Comparison of ENCODE assay signal across 19 cellular contexts in the genomic region with DNA sequence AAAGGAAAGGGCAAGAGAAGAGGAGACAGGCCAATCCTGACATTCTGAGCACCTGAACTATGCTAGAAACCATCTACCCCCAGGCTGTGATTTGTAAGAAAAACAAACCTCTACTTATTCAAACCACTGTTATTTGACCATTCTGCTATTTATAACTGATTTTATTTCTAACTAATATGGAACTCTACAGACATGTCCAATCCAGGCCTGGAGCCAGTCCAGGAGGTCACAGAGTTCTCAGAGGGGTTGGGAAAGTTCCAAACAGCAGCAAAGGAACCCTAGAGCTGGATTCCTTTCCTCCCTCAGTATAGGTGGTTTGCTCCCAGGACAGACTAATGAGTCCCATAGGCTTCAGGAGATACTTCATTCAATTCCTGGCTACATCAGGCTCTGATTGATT. TPM values are rescaled to one million over a fixed set of nuclear protein-coding genes. Genes with fewer than 3 reads are reported as not detected.
DNase-seq lines count a peak whose midpoint lies in the region; ATAC-seq and TF ChIP-seq lines count a peak whose summit lies in the region.
"Had no signal": no experiment of that assay in that cellular context is flagged by ENCODE, and none has a peak within 500 bp of the region (broad histone marks: within the 10 kb centered on the region; RNA-seq: fewer than 3 reads in every experiment).

No MANE protein-coding gene starts in this region.

- H3K27me3 ChIP-seq in BLaER1, result no peaks in the 10 kb centered on the region
- no peaks in the 10 kb centered on the region for H3K27me3 ChIP-seq in HL-60 (ENCODE audit: insufficient read depth, poor library complexity, severe bottlenecking)
- H3K27me3 ChIP-seq: Peyer's patch had no signal

- no peaks in the 10 kb centered on the region for H4K20me1 ChIP-seq in BLaER1

- H3K9me3 Mint-ChIP-seq in neural crest cell, result no peaks in the 10 kb centered on the region
- no peaks in the 10 kb centered on the region for H3K9me3 Mint-ChIP-seq in stimulated activated naive CD8-positive, alpha-beta T cell treated with anti-CD3 and anti-CD28 coated beads, Interleukin-15, amount 100 ng/mL, for 72 hours
- H3K9me3 Mint-ChIP-seq: CD4-positive, alpha-beta memory T cell; IgD-negative memory B cell had no signal

- peak overlapping the region; percentile 74 for H3K4me2 ChIP-seq in BLaER1

- no peaks in the 10 kb centered on the region for H3K36me3 Mint-ChIP-seq in neural crest cell (ENCODE audit: low read depth)
- H3K36me3 Mint-ChIP-seq: CD4-positive, alpha-beta memory T cell; IgD-negative memory B cell had no signal

- ATAC-seq in GM21717 (IDR thresholded peaks at IDR 0.05; ENCODE audit: unreplicated experiment), result no peak
- no peak for ATAC-seq in stimulated activated naive CD8-positive, alpha-beta T cell treated with anti-CD3 and anti-CD28 coated beads, Interleukin-15, amount 100 ng/mL, for 72 hours

- H3K4me1 Mint-ChIP-seq in neural crest cell, result peaks cover 26% of the 10 kb centered on the region
- no peaks in the 10 kb centered on the region for H3K4me1 Mint-ChIP-seq in stimulated activated naive CD8-positive, alpha-beta T cell treated with anti-CD3 and anti-CD28 coated beads, Interleukin-15, amount 100 ng/mL, for 72 hours
- H3K4me1 Mint-ChIP-seq: CD4-positive, alpha-beta memory T cell; IgD-negative memory B cell had no signal

- H3K4me3 ChIP-seq in BLaER1 (no peak overlapping the region), HL-60 (replicated peaks; ENCODE audit: insufficient read depth, low read length) (no peak overlapping the region), coronary artery (no peak overlapping the region)
- H3K4me3 ChIP-seq: Peyer's patch had no signal

- H3K9me3 ChIP-seq in BLaER1, result no peaks in the 10 kb centered on the region
- H3K9me3 ChIP-seq: Peyer's patch had no signal

- no peaks in the 10 kb centered on the region for H3K36me3 ChIP-seq in BLaER1
- H3K36me3 ChIP-seq: Peyer's patch had no signal

- peaks cover 56% of the 10 kb centered on the region for H3K4me1 ChIP-seq in BLaER1
- H3K4me1 ChIP-seq: Peyer's patch had no signal

- no peaks in the 10 kb centered on the region for H3K27me3 Mint-ChIP-seq in neural crest cell (ENCODE audit: low read depth)
- no peaks in the 10 kb centered on the region for H3K27me3 Mint-ChIP-seq in stimulated activated naive CD8-positive, alpha-beta T cell treated with anti-CD3 and anti-CD28 coated beads, Interleukin-15, amount 100 ng/mL, for 72 hours

- no peak for DNase-seq in HL-60 (ENCODE audit: low read depth in 1 of 2, low spot score in 1 of 2)
- DNase-seq in coronary artery (ENCODE audit: low spot score), result peak; percentile 11
- DNase-seq in neural crest cell (ENCODE audit: low read depth, low spot score), result no peak
- no peak for DNase-seq in central memory CD4-positive, alpha-beta T cell
- no peak for DNase-seq in stimulated activated naive CD8-positive, alpha-beta T cell treated with anti-CD3 and anti-CD28 coated beads, Interleukin-15, amount 100 ng/mL, for 72 hours
- DNase-seq: CD4-positive, alpha-beta memory T cell; DND-41; Karpas-422; MM.1S; NCI-H1048; NCI-H1417 treated with DMSO at 0.1 percent for 48 hours; NCI-H446; NCI-H526; Peyer's patch had no signal

- H3K9ac ChIP-seq in BLaER1, result no peak overlapping the region

- H3K27ac Mint-ChIP-seq in neural crest cell (ENCODE audit: unreplicated experiment), result peak overlapping the region; percentile 43
- no peak overlapping the region for H3K27ac Mint-ChIP-seq in stimulated activated naive CD8-positive, alpha-beta T cell treated with anti-CD3 and anti-CD28 coated beads, Interleukin-15, amount 100 ng/mL, for 72 hours
- H3K27ac Mint-ChIP-seq: CD4-positive, alpha-beta memory T cell; IgD-negative memory B cell had no signal

- H3K27ac ChIP-seq in BLaER1, result peak overlapping the region; percentile 49
- peak overlapping the region; percentile 41 for H3K27ac ChIP-seq in HL-60 (replicated peaks)
- no peak overlapping the region for H3K27ac ChIP-seq in coronary artery
- H3K27ac ChIP-seq: Peyer's patch had no signal

- TF ChIP-seq CTCF in HL-60 (IDR thresholded peaks at IDR 0.05; ENCODE audit: insufficient read depth, low read length) (no peak), coronary artery (IDR thresholded peaks at IDR 0.05) (no peak), neural crest cell (conservative IDR thresholded peaks at IDR 0.05) (no peak)

- H3K4me3 Mint-ChIP-seq in neural crest cell, result no peak overlapping the region
- H3K4me3 Mint-ChIP-seq in stimulated activated naive CD8-positive, alpha-beta T cell treated with anti-CD3 and anti-CD28 coated beads, Interleukin-15, amount 100 ng/mL, for 72 hours, result no peak overlapping the region
- H3K4me3 Mint-ChIP-seq: CD4-positive, alpha-beta memory T cell; IgD-negative memory B cell had no signal

RNA-seq across cellular contexts. Expression of a gene that starts 24.2 kb away (rescaled TPM):
- total RNA-seq in neural crest cell, result 0.36 and 0.42 TPM in 2 replicates
- total RNA-seq: H4, OCI-LY7, Peyer's patch had no signal

Comparison
In these comparisons a context has a peak if more than half of its experiments do, and no peak if none do; other contexts are left out.
1. H3K27ac ChIP-seq: peak in BLaER1 (single experiment) and HL-60 (single experiment); none in coronary artery (0 of 2).